ENCODE assay signal across 22 cellular contexts in the genomic region with DNA sequence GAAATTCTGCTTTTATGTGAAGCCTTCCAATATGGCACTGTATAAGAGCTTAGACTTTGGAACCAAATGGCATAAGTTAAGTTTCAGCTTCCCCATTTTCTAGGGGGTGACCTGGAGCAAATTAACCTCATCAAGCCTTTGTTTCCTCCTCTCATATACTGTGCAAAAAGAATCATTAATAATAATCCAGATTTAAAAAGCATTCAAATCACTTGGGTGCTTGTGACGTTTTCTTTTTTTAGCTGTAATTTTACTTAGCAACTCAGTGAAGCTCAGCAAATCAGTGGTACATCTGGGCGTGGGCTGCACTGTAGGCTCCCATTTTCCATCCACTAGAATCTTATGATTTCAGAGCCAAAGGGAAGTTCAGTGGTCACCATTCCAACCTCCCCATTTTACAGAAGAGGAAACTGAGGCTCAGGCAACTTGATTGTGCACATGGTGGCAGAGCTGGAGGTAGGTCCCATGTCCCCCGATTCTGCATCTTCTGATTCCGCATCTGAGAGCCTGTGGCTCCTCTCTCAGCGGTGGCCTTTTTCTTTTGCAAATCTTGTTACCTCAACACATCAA.
"Had no signal": no experiment of that assay in that cellular context is flagged by ENCODE, and none has a peak within 500 bp of the region (broad histone marks: within the 10 kb centered on the region; RNA-seq: fewer than 3 reads in every experiment).

No MANE protein-coding gene starts in this region.

- H3K27ac Mint-ChIP-seq: T-cell had no signal

- H3K4me3 Mint-ChIP-seq: T-cell had no signal

- H3K9ac ChIP-seq: SK-N-SH had no signal

- H3K9me3 Mint-ChIP-seq: T-cell had no signal

- H3K4me2 ChIP-seq: SK-N-SH had no signal

- DNase-seq: Kasumi-1, KG1, MM.1S, NCI-H1092 treated with DMSO at 0.1 percent for 48 hours, NCI-H1436, NCI-H187, NCI-H2029, NCI-H2081 treated with DMSO at 0.1 percent for 48 hours, NCI-H2171, NCI-H226, NCI-H446, NCI-H510A, NCI-H524 treated with DMSO at 0.1 percent for 48 hours, NCI-H69, NCI-H774, PC-3, SHP77, SK-N-SH, SW 1271, T-cell had no signal

- H3K27me3 Mint-ChIP-seq: T-cell had no signal

- H3K36me3 Mint-ChIP-seq: T-cell had no signal

- ATAC-seq: Panc1, PC-3, T-cell had no signal

- H3K27ac ChIP-seq: RWPE1 had no signal
